ENCODE assay signal across 18 cellular contexts in genomic region chr22:35903571-35904331, GRCh38.
DNase-seq lines count a peak whose midpoint lies in the region; ATAC-seq and TF ChIP-seq lines count a peak whose summit lies in the region.
"Had no signal": no experiment of that assay in that cellular context is flagged by ENCODE, and none has a peak within 500 bp of the region (broad histone marks: within the 10 kb centered on the region; RNA-seq: fewer than 3 reads in every experiment).

No MANE protein-coding gene starts in this region.

- H2BK120ac ChIP-seq in trophoblast cell (ENCODE audit: insufficient read depth, low read length, poor library complexity), result no peak overlapping the region

- no peak overlapping the region for H4K8ac ChIP-seq in trophoblast cell (ENCODE audit: low read depth, low read length)

- H3K36me3 ChIP-seq in cardiac muscle cell (no peaks in the 10 kb centered on the region), trophoblast cell (ENCODE audit: control insufficient read depth in 1 of 2, insufficient read depth in 2 of 2, low read length in 2 of 2) (no peaks in the 10 kb centered on the region), lower lobe of right lung (no peaks in the 10 kb centered on the region), brain microvascular endothelial cell (replicated peaks) (no peaks in the 10 kb centered on the region), MM.1S (replicated peaks; ENCODE audit: insufficient read depth, low read length) (no peaks in the 10 kb centered on the region)
- H3K36me3 ChIP-seq: BE2C, tibial nerve had no signal

- no peaks in the 10 kb centered on the region for H3K79me2 ChIP-seq in trophoblast cell (ENCODE audit: control insufficient read depth, insufficient read depth, low read length, poor library complexity)
- H3K79me2 ChIP-seq in MM.1S (ENCODE audit: low read length), result no peaks in the 10 kb centered on the region

- in situ Hi-C loops in KBM-7 (cut with MboI; ENCODE audit: low pct_unique_long_range_greater_than_20kb, low sequenced_read_pairs) (loop anchor here (25.0 kb wide), 1 partner anchor 266 kb away; the partner anchor contains the start of gene APOL6), brain microvascular endothelial cell (cut with HindIII; ENCODE audit: low pct_ligation_motif_present, low sequenced_read_pairs) (no loop called here)

- no peak for ATAC-seq in lower lobe of right lung
- ATAC-seq in HG02973 (IDR thresholded peaks at IDR 0.05; ENCODE audit: unreplicated experiment), result no peak
- ATAC-seq: stimulated activated memory B cell treated with anti-CD40 and anti-IgM and Interleukin-4, amounts not matched to agents 10 μg/mL and 1 μg/mL and 100 μg/mL, for 72 hours had no signal

- no peak overlapping the region for H3K9ac ChIP-seq in trophoblast cell (ENCODE audit: low read length)
- H3K9ac ChIP-seq in MM.1S (ENCODE audit: low read length), result no peak overlapping the region

- H3K18ac ChIP-seq in trophoblast cell (ENCODE audit: low read length), result peak overlapping the region; percentile 33

- no peak overlapping the region for H3K23ac ChIP-seq in trophoblast cell (ENCODE audit: low read length)

- no CpG with 5 or more reads among the region's 3 CpGs for WGBS in trophoblast cell (ENCODE audit: extremely low coverage, insufficient coverage, insufficient read length)

- no peak overlapping the region for H2AK5ac ChIP-seq in trophoblast cell (ENCODE audit: low read length)

- DNase-seq in KBM-7 (peak; percentile 65), OCI-M1 (lab: John Stamatoyannopoulos, UW) (peak; percentile 44), cardiac muscle cell (ENCODE audit: low read depth in 1 of 2, low spot score in 1 of 2) (no peak), trophoblast cell (peak in 1 of 2 donors; percentile 17), lower lobe of right lung (no peak), brain microvascular endothelial cell (no peak), MM.1S (no peak)
- DNase-seq: activated naive CD4-positive, alpha-beta T cell treated with anti-CD3 and anti-CD28 coated beads for 36 hours; activated T-cell treated with anti-CD3 and anti-CD28 coated beads for 4 hours; BE2C; midbrain; NCI-H1105 treated with DMSO at 0.1 percent for 48 hours; NCI-H2171; occipital lobe; SHP77 treated with DMSO at 0.1 percent for 48 hours had no signal

- H3K9me3 ChIP-seq in cardiac muscle cell (ENCODE audit: low read depth) (no peaks in the 10 kb centered on the region), trophoblast cell (ENCODE audit: insufficient read depth, low read depth, low read length) (no peaks in the 10 kb centered on the region), lower lobe of right lung (no peaks in the 10 kb centered on the region), MM.1S (replicated peaks; ENCODE audit: insufficient read depth, low read length) (no peaks in the 10 kb centered on the region)
- H3K9me3 ChIP-seq: BE2C, tibial nerve had no signal

- H4K91ac ChIP-seq in trophoblast cell (ENCODE audit: low read depth, low read length), result no peak overlapping the region

- no peak overlapping the region for H4K12ac ChIP-seq in trophoblast cell (ENCODE audit: low read depth, low read length)

- no peaks in the 10 kb centered on the region for H3K9me2 ChIP-seq in MM.1S (replicated peaks; ENCODE audit: insufficient read depth, low read length)

- TF ChIP-seq CTCF in cardiac muscle cell (IDR thresholded peaks at IDR 0.05; ENCODE audit: low read depth, low read length) (no peak), lower lobe of right lung (IDR thresholded peaks at IDR 0.05) (no peak), brain microvascular endothelial cell (IDR thresholded peaks at IDR 0.05; ENCODE audit: low read depth, low read length, missing control alignments) (no peak), MM.1S (IDR thresholded peaks at IDR 0.05; ENCODE audit: low read length) (no peak)

- no peak overlapping the region for H3K4me2 ChIP-seq in trophoblast cell (ENCODE audit: low read length)
- H3K4me2 ChIP-seq in MM.1S (ENCODE audit: low read depth, low read length), result no peak overlapping the region

- no peak overlapping the region for H2BK12ac ChIP-seq in trophoblast cell (ENCODE audit: low read length)

- H3K4ac ChIP-seq in trophoblast cell (ENCODE audit: low read depth, low read length), result no peak overlapping the region

- no peaks in the 10 kb centered on the region for H3K79me1 ChIP-seq in trophoblast cell (ENCODE audit: low read length)

- intact Hi-C loops in lower lobe of right lung (cut with DNase I), result no loop called here

- no peaks in the 10 kb centered on the region for H4K20me1 ChIP-seq in MM.1S (ENCODE audit: insufficient read depth, low read length)

- no peak overlapping the region for H3K14ac ChIP-seq in trophoblast cell (ENCODE audit: low read length)

- no peak overlapping the region for H3K4me3 ChIP-seq in cardiac muscle cell
- H3K4me3 ChIP-seq in trophoblast cell (ENCODE audit: low read depth, low read length), result no peak overlapping the region
- no peak overlapping the region for H3K4me3 ChIP-seq in lower lobe of right lung
- H3K4me3 ChIP-seq in brain microvascular endothelial cell (ENCODE audit: low read depth, low read length), result no peak overlapping the region
- H3K4me3 ChIP-seq in MM.1S (ENCODE audit: low read length), result no peak overlapping the region
- H3K4me3 ChIP-seq: tibial nerve had no signal

- H3K27ac ChIP-seq in cardiac muscle cell (peak overlapping the region; percentile 99), trophoblast cell (ENCODE audit: low read depth, low read length) (no peak overlapping the region), lower lobe of right lung (no peak overlapping the region), brain microvascular endothelial cell (no peak overlapping the region), MM.1S (ENCODE audit: low read length) (no peak overlapping the region)
- H3K27ac ChIP-seq: tibial nerve had no signal

- no peak overlapping the region for H2BK5ac ChIP-seq in trophoblast cell (ENCODE audit: low read depth, low read length, poor library complexity)

- H3F3A ChIP-seq in MM.1S (ENCODE audit: insufficient read depth, low read length), result no peaks in the 10 kb centered on the region

- no peak overlapping the region for H2AFZ ChIP-seq in trophoblast cell (ENCODE audit: insufficient read depth, low read length, poor library complexity)
- no peak overlapping the region for H2AFZ ChIP-seq in MM.1S (ENCODE audit: low read length)

- H3K27me3 ChIP-seq in cardiac muscle cell (no peaks in the 10 kb centered on the region), trophoblast cell (ENCODE audit: insufficient read depth, low read length) (no peaks in the 10 kb centered on the region), lower lobe of right lung (ENCODE audit: low read depth) (no peaks in the 10 kb centered on the region), brain microvascular endothelial cell (replicated peaks) (no peaks in the 10 kb centered on the region), MM.1S (replicated peaks; ENCODE audit: insufficient read depth, low read length) (no peaks in the 10 kb centered on the region)
- H3K27me3 ChIP-seq: BE2C, tibial nerve had no signal

- H3K4me1 ChIP-seq in cardiac muscle cell (ENCODE audit: low read depth) (peaks cover 70% of the 10 kb centered on the region), trophoblast cell (ENCODE audit: control insufficient read depth in 1 of 2, insufficient read depth in 2 of 2, low read length in 2 of 2) (peaks cover 13 to 14% of the 10 kb centered on the region in 2 experiments), lower lobe of right lung (peaks cover 21% of the 10 kb centered on the region), MM.1S (ENCODE audit: low read length) (peaks cover 6% of the 10 kb centered on the region; the same call in 1 of the 2 replicates)

Comparison
In these comparisons a context has a peak if more than half of its experiments do, and no peak if none do; other contexts are left out.
1. DNase-seq: peak in KBM-7 (single experiment) and OCI-M1 (single experiment); none in cardiac muscle cell (0 of 2), lower lobe of right lung (single experiment), brain microvascular endothelial cell (single experiment) and MM.1S (single experiment).